ENCODE assay signal across 14 cellular contexts in genomic region chr3:14127516-14128161, GRCh38. TPM values are rescaled to one million over a fixed set of nuclear protein-coding genes. Genes with fewer than 3 reads are reported as not detected.
DNase-seq lines count a peak whose midpoint lies in the region; ATAC-seq and TF ChIP-seq lines count a peak whose summit lies in the region.
"Had no signal": no experiment of that assay in that cellular context is flagged by ENCODE, and none has a peak within 500 bp of the region (broad histone marks: within the 10 kb centered on the region; RNA-seq: fewer than 3 reads in every experiment).

No MANE protein-coding gene starts in this region.

- H4K20me1 ChIP-seq in GM23248 (ENCODE audit: insufficient read depth), result no peaks in the 10 kb centered on the region; the same call in 1 of the 2 replicates

- H3K27me3 ChIP-seq in GM23248 (replicated peaks; ENCODE audit: insufficient read depth) (no peaks in the 10 kb centered on the region), neutrophil (no peaks in the 10 kb centered on the region)
- H3K27me3 ChIP-seq: BE2C, heart right ventricle, pancreas had no signal

- in situ Hi-C loops in GM23248 (cut with MboI), result no loop called here

- peak overlapping the region; percentile 2 for H3K27ac Mint-ChIP-seq in dendritic cell treated with granulocyte-macrophage colony-stimulating factor and Interleukin-4, amounts not matched to agents 40 ng/mL and 50 ng/mL, for 4 days

- H3K9me2 ChIP-seq in GM23248 (ENCODE audit: insufficient read depth), result no peaks in the 10 kb centered on the region

- 0 out of 2 replicates have a peak overlapping the region, but pooled peaks have one; percentile 92 for H3K4me3 ChIP-seq in GM23248
- no peak overlapping the region for H3K4me3 ChIP-seq in neutrophil (ENCODE audit: low read depth in 1 of 2, low read length in 1 of 2)
- H3K4me3 ChIP-seq: pancreas had no signal

- no peaks in the 10 kb centered on the region for H3K9me3 ChIP-seq in GM23248 (ENCODE audit: low read depth)
- H3K9me3 ChIP-seq in neutrophil, result no peaks in the 10 kb centered on the region
- H3K9me3 ChIP-seq: BE2C, heart right ventricle, pancreas had no signal

- intact Hi-C loops in dendritic cell treated with granulocyte-macrophage colony-stimulating factor and Interleukin-4, amounts not matched to agents 40 ng/mL and 50 ng/mL, for 4 days (cut with micrococcal nuclease), result loop anchor here (10.0 kb wide), 1 partner anchor 233 kb away; no protein-coding TSS in a partner anchor

- H3K4me2 ChIP-seq in GM23248 (ENCODE audit: unreplicated experiment), result peak overlapping the region; percentile 84

- no peaks in the 10 kb centered on the region for H3K27me3 Mint-ChIP-seq in dendritic cell treated with granulocyte-macrophage colony-stimulating factor and Interleukin-4, amounts not matched to agents 40 ng/mL and 50 ng/mL, for 4 days

- no peak for TF ChIP-seq CTCF in neutrophil (IDR thresholded peaks at IDR 0.05)

- H3K4me3 Mint-ChIP-seq in dendritic cell treated with granulocyte-macrophage colony-stimulating factor and Interleukin-4, amounts not matched to agents 40 ng/mL and 50 ng/mL, for 4 days, result no peak overlapping the region

- peaks cover 48% of the 10 kb centered on the region for H3K4me1 Mint-ChIP-seq in dendritic cell treated with granulocyte-macrophage colony-stimulating factor and Interleukin-4, amounts not matched to agents 40 ng/mL and 50 ng/mL, for 4 days (ENCODE audit: low read depth)

- WGBS in GM23248 (ENCODE audit: low coverage in 1 of 2, low lambda C conversion rate in 2 of 2, missing lambda C conversion rate in 2 of 2), 2 experiments, result 82 to 84% methylated on average over 12 of the region's 12 CpGs

- H3K9me3 Mint-ChIP-seq in dendritic cell treated with granulocyte-macrophage colony-stimulating factor and Interleukin-4, amounts not matched to agents 40 ng/mL and 50 ng/mL, for 4 days, result no peaks in the 10 kb centered on the region

- H3K36me3 ChIP-seq in GM23248 (ENCODE audit: low read depth) (peaks cover 37% of the 10 kb centered on the region), neutrophil (peaks cover 55% of the 10 kb centered on the region)

- H3F3A ChIP-seq in GM23248 (ENCODE audit: insufficient read depth), result peaks cover 11% of the 10 kb centered on the region

- no peak for ATAC-seq in GM19328 (IDR thresholded peaks at IDR 0.05; ENCODE audit: unreplicated experiment)
- ATAC-seq: activated CD4-positive, CD25-positive, alpha-beta regulatory T cell treated with anti-CD3 and anti-CD28 coated beads, Interleukin-2, amount 50 U/mL, for 24 hours; heart right ventricle; pancreas had no signal

- H3K79me2 ChIP-seq in GM23248 (ENCODE audit: insufficient read depth), result peaks cover 84% of the 10 kb centered on the region

- peaks cover 23% of the 10 kb centered on the region for H3K4me1 ChIP-seq in GM23248 (ENCODE audit: insufficient read depth)
- peaks cover 28 to 31% of the 10 kb centered on the region in 2 experiments for H3K4me1 ChIP-seq in neutrophil (ENCODE audit: control insufficient read depth in 1 of 2, insufficient read depth in 1 of 2, low read depth in 1 of 2, low read length in 1 of 2)
- H3K4me1 ChIP-seq: BE2C had no signal

- H2AFZ ChIP-seq in GM23248, result no peak overlapping the region

- H3K27ac ChIP-seq in GM23248 (peak overlapping the region; percentile 91; the same call in 1 of the 2 replicates), neutrophil (peak overlapping the region; percentile 18)
- H3K27ac ChIP-seq: pancreas had no signal

- DNase-seq in 8988T (peak; percentile 5), GM23248 (no peak), UCSD-AML1 (lab: John Stamatoyannopoulos, UW; ENCODE audit: unreplicated experiment) (no peak), GM19238 (ENCODE audit: insufficient read length, low spot score) (no peak), NCI-H748 treated with DMSO at 0.1 percent for 48 hours (lab: John Stamatoyannopoulos, UW) (no peak)
- DNase-seq: activated effector memory CD4-positive, alpha-beta T cell treated with Interleukin-2 at 50 U/mL for 16 hours; BE2C; heart right ventricle; MM.1S had no signal

- H3K36me3 Mint-ChIP-seq in dendritic cell treated with granulocyte-macrophage colony-stimulating factor and Interleukin-4, amounts not matched to agents 40 ng/mL and 50 ng/mL, for 4 days (ENCODE audit: low read depth), result peaks cover 70% of the 10 kb centered on the region

- H3K9ac ChIP-seq in GM23248, result 0 out of 2 replicates have a peak overlapping the region, but pooled peaks have one; percentile 93

RNA-seq across cellular contexts. Expression of gene TMEM43, which starts 2.8 kb away (rescaled TPM):
- 166 and 203 TPM in 2 replicates for total RNA-seq in GM23248 (2014; rRNA removed; shearing (Covaris generic))
- 143 and 145 TPM in 2 replicates for polyA plus RNA-seq in GM23248 (2016; fragmentation: Nextera tagmentation; extraction: Ambion mirVana)

RNA-seq across cellular contexts. Expression of gene CHCHD4, which starts 3.0 kb away (rescaled TPM):
- 12.3 and 17.2 TPM in 2 replicates for total RNA-seq in GM23248 (2014; rRNA removed; shearing (Covaris generic))
- 15.1 and 15.4 TPM in 2 replicates for polyA plus RNA-seq in GM23248 (2016; fragmentation: Nextera tagmentation; extraction: Ambion mirVana)

RNA-seq across cellular contexts. Expression of gene XPC, which starts 50.8 kb away (rescaled TPM):
- 62.1 and 76.4 TPM in 2 replicates for total RNA-seq in GM23248 (2014; rRNA removed; shearing (Covaris generic))
- 42.4 and 44.1 TPM in 2 replicates for polyA plus RNA-seq in GM23248 (2016; fragmentation: Nextera tagmentation; extraction: Ambion mirVana)

RNA-seq across cellular contexts. Expression of gene LSM3, which starts 51.0 kb away (rescaled TPM):
- 9.4 and 10.4 TPM in 2 replicates for total RNA-seq in GM23248 (2014; rRNA removed; shearing (Covaris generic))
- 32.3 and 32.4 TPM in 2 replicates for polyA plus RNA-seq in GM23248 (2016; fragmentation: Nextera tagmentation; extraction: Ambion mirVana)
